Comparison of ENCODE assay signal across 13 cellular contexts in genomic region chr3:141399200-141399599, GRCh38. TPM values are rescaled to one million over a fixed set of nuclear protein-coding genes. Genes with fewer than 3 reads are reported as not detected.
DNase-seq lines count a peak whose midpoint lies in the region; ATAC-seq, FAIRE-seq and TF ChIP-seq lines count a peak whose summit lies in the region.
"Had no signal": no experiment of that assay in that cellular context is flagged by ENCODE, and none has a peak within 500 bp of the region (broad histone marks: within the 10 kb centered on the region; RNA-seq: fewer than 3 reads in every experiment).

No MANE protein-coding gene starts in this region.

- H2BK5ac ChIP-seq in mesendoderm (ENCODE audit: low read length): no peak overlapping the region

- H3K27me3 ChIP-seq in right atrium auricular region (no peaks in the 10 kb centered on the region), adrenal gland (no peaks in the 10 kb centered on the region), mesendoderm (ENCODE audit: insufficient read depth, low read length, poor library complexity) (no peaks in the 10 kb centered on the region), vagina (no peaks in the 10 kb centered on the region)

- H3K4me1 ChIP-seq in right atrium auricular region: peaks cover 0 to 33% of the 10 kb centered on the region in 2 donors
- H3K4me1 ChIP-seq in adrenal gland (replicated peaks in 1 of 2): peaks cover 42% of the 10 kb centered on the region in 2 donors
- H3K4me1 ChIP-seq in mesendoderm (ENCODE audit: control insufficient read depth, low read depth, low read length): peaks cover 10% of the 10 kb centered on the region
- H3K4me1 ChIP-seq in vagina: peaks cover 43% of the 10 kb centered on the region

- no peak overlapping the region for H3K23ac ChIP-seq in mesendoderm (ENCODE audit: low read length)

- TF ChIP-seq POLR2A in adrenal gland (IDR thresholded peaks at IDR 0.05): no peak
- no peak for TF ChIP-seq POLR2A in vagina (IDR thresholded peaks at IDR 0.05)
- no peak for TF ChIP-seq POLR2A in GM12891 (IDR thresholded peaks at IDR 0.05; ENCODE audit: low read depth, low read length)

- no peaks in the 10 kb centered on the region for H3K79me1 ChIP-seq in mesendoderm (ENCODE audit: low read length)

- in situ Hi-C loops in GM13976 (cut with MboI; ENCODE audit: low sequenced_read_pairs, unreplicated experiment): no loop called here

- no peak overlapping the region for H3K56ac ChIP-seq in mesendoderm (ENCODE audit: low read length)

- 57 to 77% (median 73%) methylated on average over 2 of the region's 2 CpGs for WGBS in adrenal gland, 4 donors
- no CpG with 5 or more reads among the region's 2 CpGs for WGBS in mesendoderm (ENCODE audit: extremely low coverage, insufficient coverage, low lambda C conversion rate)

- no peak overlapping the region for H3K9ac ChIP-seq in mesendoderm (ENCODE audit: low read length)

- no peak for FAIRE-seq in GM12891 (lab: Jason Lieb, UNC)

- no peak for DNase-seq in right atrium auricular region (ENCODE audit: low spot score)
- no peak for DNase-seq in cardiac septum (ENCODE audit: low spot score)
- DNase-seq in adrenal gland: no peak
- peak; percentile 87 for DNase-seq in mesendoderm
- DNase-seq in vagina (ENCODE audit: extremely low spot score in 2 of 2): no peak
- DNase-seq in GM12891 (ENCODE audit: insufficient read length, low spot score): no peak
- no peak for DNase-seq in GM13976 (ENCODE audit: low spot score)
- DNase-seq: activated CD4-positive, alpha-beta T cell treated with anti-CD3 and anti-CD28 coated beads, Interleukin-2, amount 10 ng/mL, durations not matched to agents 7 days and 5 days; activated naive CD8-positive, alpha-beta T cell treated with anti-CD3 and anti-CD28 coated beads for 36 hours; H9; NCI-H524 had no signal

- intact Hi-C loops in cardiac septum (cut with DNase I): no loop called here
- intact Hi-C loops in adrenal gland (cut with DNase I): no loop called here
- intact Hi-C loops in vagina (cut with DNase I): no loop called here

- H3K4me3 ChIP-seq in right atrium auricular region (no peak overlapping the region), adrenal gland (no peak overlapping the region), mesendoderm (ENCODE audit: low read length) (no peak overlapping the region), vagina (no peak overlapping the region)

- H3K36me3 ChIP-seq in right atrium auricular region: peaks cover 12% of the 10 kb centered on the region
- peaks cover 0 to 3% of the 10 kb centered on the region in 2 donors for H3K36me3 ChIP-seq in adrenal gland (replicated peaks in 1 of 2)
- no peaks in the 10 kb centered on the region for H3K36me3 ChIP-seq in mesendoderm (ENCODE audit: control insufficient read depth, insufficient read depth, low read length)
- H3K36me3 ChIP-seq in vagina: peaks cover 0 to 1% of the 10 kb centered on the region in 2 donors

- no peak overlapping the region for H4K8ac ChIP-seq in mesendoderm (ENCODE audit: low read depth, low read length)

- no peaks in the 10 kb centered on the region for H3K79me2 ChIP-seq in mesendoderm (ENCODE audit: control insufficient read depth, insufficient read depth, low read length)

- H2BK120ac ChIP-seq in mesendoderm (ENCODE audit: low read depth, low read length): no peak overlapping the region

- H3K27ac ChIP-seq in right atrium auricular region (peak overlapping the region; percentile 98), adrenal gland (peak overlapping the region; percentile 67 to 98 (median 98)), mesendoderm (ENCODE audit: low read depth, low read length) (peak overlapping the region; percentile 45), vagina (peak overlapping the region; percentile 98)
- H3K27ac ChIP-seq: C4-2B had no signal

- H3K18ac ChIP-seq in mesendoderm (ENCODE audit: low read length): peak overlapping the region; percentile 47

- H3K9me3 ChIP-seq in right atrium auricular region (peaks cover 0 to 10% of the 10 kb centered on the region in 2 donors), adrenal gland (replicated peaks in 1 of 3) (no peaks in the 10 kb centered on the region), vagina (no peaks in the 10 kb centered on the region)

- no peak overlapping the region for H3K4me2 ChIP-seq in mesendoderm (ENCODE audit: low read length)

- H2BK15ac ChIP-seq in mesendoderm (replicated peaks; ENCODE audit: low read depth): no peak overlapping the region

- no peak overlapping the region for H2AK5ac ChIP-seq in mesendoderm (ENCODE audit: low read length)

- ATAC-seq in GM18870 (IDR thresholded peaks at IDR 0.05; ENCODE audit: unreplicated experiment): no peak

- no peak overlapping the region for H3K4ac ChIP-seq in mesendoderm (ENCODE audit: low read depth, low read length)

- no peak overlapping the region for H4K5ac ChIP-seq in mesendoderm (ENCODE audit: low read length)

- TF ChIP-seq CTCF in right atrium auricular region (IDR thresholded peaks at IDR 0.05) (no peak), adrenal gland (IDR thresholded peaks at IDR 0.05) (no peak), vagina (IDR thresholded peaks at IDR 0.05) (no peak), GM13976 (IDR thresholded peaks at IDR 0.05; ENCODE audit: borderline replicate concordance, control extremely low read depth, extremely low read depth, insufficient read depth, missing control alignments) (no peak)

TF ChIP-seq in GM12891, 5 proteins besides CTCF, POLR2A, EP300 and RAD21:
- no peak for TF ChIP-seq SPI1 (IDR thresholded peaks at IDR 0.05; ENCODE audit: low read depth, low read length)
- TF ChIP-seq PAX5 (IDR thresholded peaks at IDR 0.05; ENCODE audit: insufficient read depth, low read length, severe bottlenecking): no peak
- TF ChIP-seq POU2F2 (IDR thresholded peaks at IDR 0.05; ENCODE audit: low read depth, low read length): no peak
- TF ChIP-seq TAF1 (IDR thresholded peaks at IDR 0.05; ENCODE audit: low read depth, low read length): no peak
- no peak for TF ChIP-seq POLR2AphosphoS5 (IDR thresholded peaks at IDR 0.05; ENCODE audit: low read depth, low read length)

RNA-seq across cellular contexts. Expression of gene ZBTB38, which starts 30.9 kb away (rescaled TPM):
- total RNA-seq in right atrium auricular region (100 to 1,000 TPM; 120 to 127 TPM), cardiac septum (119 TPM), adrenal gland (100 to 1,000 TPM; 116 to 231 (median 167) TPM), vagina (88.6 TPM)
- 10 to 100 TPM; 12.0 to 73.9 (median 14.5) TPM for polyA plus RNA-seq in adrenal gland
- polyA plus RNA-seq in mesendoderm (2013, experiment 1 of 2): 20.8 TPM
- 20.5 TPM for polyA plus RNA-seq in mesendoderm (2013, experiment 2 of 2)
- 10.7 TPM for polyA plus RNA-seq in GM12891 (2012; ENCODE audit: low read depth, missing spikeins)

Comparison
In these comparisons a context has a peak if more than half of its experiments do, and no peak if none do; other contexts are left out.
1. H3K27ac ChIP-seq: peak in every context shown above with its lines; median percentile 98 in right atrium auricular region; 98 in adrenal gland; 98 in vagina; 45 in mesendoderm.